22 cellular contexts compared by ENCODE assay signal in genomic region chr1:22443332-22443731, GRCh38. TPM values are rescaled to one million over a fixed set of nuclear protein-coding genes. Genes with fewer than 3 reads are reported as not detected.
DNase-seq lines count a peak whose midpoint lies in the region; ATAC-seq, FAIRE-seq and TF ChIP-seq lines count a peak whose summit lies in the region.
"Had no signal": no experiment of that assay in that cellular context is flagged by ENCODE, and none has a peak within 500 bp of the region (broad histone marks: within the 10 kb centered on the region; RNA-seq: fewer than 3 reads in every experiment).

No MANE protein-coding gene starts in this region.

- H3K27ac ChIP-seq in HUES6 (ENCODE audit: low read depth, low read length), result peak overlapping the region; percentile 91; the same call in 1 of the 2 replicates
- H3K27ac ChIP-seq in H1 (ENCODE audit: low read depth, low read length), result no peak overlapping the region
- peak overlapping the region; percentile 96 for H3K27ac ChIP-seq in mesendoderm (ENCODE audit: low read depth, low read length)
- H3K27ac ChIP-seq: C4-2B, SJCRH30 had no signal

- H4K8ac ChIP-seq in H1 (ENCODE audit: extremely low read depth, insufficient read depth, low read length), result no peak overlapping the region
- H4K8ac ChIP-seq in mesendoderm (ENCODE audit: low read depth, low read length), result peak overlapping the region; percentile 76

- BruUV-seq in Caco-2 (replicated peaks; lab: Mats Ljungman, UMichigan), result no TSS peak

- H3K4me3 Mint-ChIP-seq in Caco-2 (ENCODE audit: unreplicated experiment), result no peak overlapping the region

- no peak for TF ChIP-seq CTCF in Caco-2 (IDR thresholded peaks at IDR 0.05; ENCODE audit: insufficient read depth in 1 of 2, low read depth in 1 of 2, low read length in 1 of 2, severe bottlenecking in 1 of 2, unreplicated experiment in 1 of 2)
- TF ChIP-seq CTCF in H1 (IDR thresholded peaks at IDR 0.05; ENCODE audit: control extremely low read depth in 1 of 3, insufficient read depth in 1 of 3, low read depth in 1 of 3, low read length in 3 of 3), result no peak

- H2BK15ac ChIP-seq in H1 (ENCODE audit: low read length) (no peak overlapping the region), mesendoderm (replicated peaks; ENCODE audit: low read depth) (no peak overlapping the region)

- H2AFZ ChIP-seq in H1 (ENCODE audit: low read length), result no peak overlapping the region

- H3K18ac ChIP-seq in H1 (ENCODE audit: extremely low read depth, low read length) (no peak overlapping the region), mesendoderm (ENCODE audit: low read length) (peak overlapping the region; percentile 90)

- TF ChIP-seq RAD21 in H1 (IDR thresholded peaks at IDR 0.05 in 1 of 2, conservative IDR thresholded peaks at IDR 0.05 in 1 of 2; ENCODE audit: low read depth in 2 of 2, low read length in 2 of 2), result no peak

- H4K5ac ChIP-seq in H1 (ENCODE audit: insufficient read length, low read depth, low read length) (no peak overlapping the region), mesendoderm (ENCODE audit: low read length) (no peak overlapping the region)

- H3K9me3 ChIP-seq in Caco-2 (peaks cover 22% of the 10 kb centered on the region), HUES6 (ENCODE audit: control insufficient read depth, insufficient read depth, low read depth, low read length) (peaks cover 31% of the 10 kb centered on the region), H1 (ENCODE audit: insufficient read depth in 2 of 2, low read depth in 1 of 2, low read length in 1 of 2) (peaks cover 0 to 3% of the 10 kb centered on the region in 2 experiments; a peak in 2 of 4 replicates)
- H3K9me3 ChIP-seq: HAP-1 had no signal

- H2BK12ac ChIP-seq in H1 (ENCODE audit: low read depth, low read length), result no peak overlapping the region

- H3K36me3 ChIP-seq in Caco-2 (ENCODE audit: control insufficient read depth, insufficient read depth, low read length), result no peaks in the 10 kb centered on the region
- no peaks in the 10 kb centered on the region for H3K36me3 ChIP-seq in HUES6 (ENCODE audit: control insufficient read depth, insufficient read depth, low read length)
- no peaks in the 10 kb centered on the region for H3K36me3 ChIP-seq in H1 (ENCODE audit: control insufficient read depth in 2 of 4, insufficient read depth in 4 of 4, low read length in 3 of 4)
- no peaks in the 10 kb centered on the region for H3K36me3 ChIP-seq in mesendoderm (ENCODE audit: control insufficient read depth, insufficient read depth, low read length)
- H3K36me3 ChIP-seq: HAP-1, SJCRH30 had no signal

- H3K79me1 ChIP-seq in H1 (ENCODE audit: low read depth, low read length) (no peaks in the 10 kb centered on the region), mesendoderm (ENCODE audit: low read length) (no peaks in the 10 kb centered on the region)

- no peak overlapping the region for H3K56ac ChIP-seq in H1 (replicated peaks; ENCODE audit: insufficient read length, low read depth, low read length)
- peak overlapping the region; percentile 45 for H3K56ac ChIP-seq in mesendoderm (ENCODE audit: low read length)

- TF ChIP-seq EP300 in H1 (IDR thresholded peaks at IDR 0.05; ENCODE audit: borderline replicate concordance in 1 of 2, low read depth in 2 of 2, low read length in 2 of 2), result no peak

- H3K4ac ChIP-seq in H1 (replicated peaks; ENCODE audit: insufficient read length, low read depth, low read length), result no peak overlapping the region
- no peak overlapping the region for H3K4ac ChIP-seq in mesendoderm (ENCODE audit: low read depth, low read length)

- H3K23me2 ChIP-seq in H1 (ENCODE audit: low read depth, low read length), result no peaks in the 10 kb centered on the region

- no peak overlapping the region for H2BK20ac ChIP-seq in H1 (ENCODE audit: low read length)

- no peaks in the 10 kb centered on the region for H4K20me1 ChIP-seq in H1 (replicated peaks in 1 of 2; ENCODE audit: control insufficient read depth in 1 of 2, insufficient read depth in 2 of 2, low read length in 2 of 2)

- no peak overlapping the region for H4K91ac ChIP-seq in H1 (replicated peaks; ENCODE audit: insufficient read length, low read length)

- ATAC-seq in HG03378 (IDR thresholded peaks at IDR 0.05; ENCODE audit: unreplicated experiment), result no peak

- H3K23ac ChIP-seq in H1 (ENCODE audit: insufficient read length), result no peak overlapping the region
- no peak overlapping the region for H3K23ac ChIP-seq in mesendoderm (ENCODE audit: low read length)

- no peak overlapping the region for H3K14ac ChIP-seq in H1 (ENCODE audit: insufficient read length)

- peak overlapping the region; percentile 24 for H3K27ac Mint-ChIP-seq in Caco-2 (ENCODE audit: unreplicated experiment)

- H2BK120ac ChIP-seq in H1 (replicated peaks; ENCODE audit: low read depth, low read length), result no peak overlapping the region
- H2BK120ac ChIP-seq in mesendoderm (ENCODE audit: low read depth, low read length), result peak overlapping the region; percentile 94

- H3K27me3 ChIP-seq in Caco-2 (replicated peaks; ENCODE audit: control insufficient read depth, insufficient read depth, low read length) (no peaks in the 10 kb centered on the region), HUES6 (ENCODE audit: control insufficient read depth, insufficient read depth, low read length) (no peaks in the 10 kb centered on the region), H1 (replicated peaks in 1 of 4; ENCODE audit: control insufficient read depth in 3 of 4, extremely low read depth in 1 of 4, insufficient read depth in 3 of 4, low read length in 3 of 4) (no peaks in the 10 kb centered on the region), mesendoderm (ENCODE audit: insufficient read depth, low read length, poor library complexity) (no peaks in the 10 kb centered on the region)
- H3K27me3 ChIP-seq: SJCRH30 had no signal

- H3K9me3 Mint-ChIP-seq in Caco-2 (ENCODE audit: unreplicated experiment), result peaks cover 13% of the 10 kb centered on the region

- no peaks in the 10 kb centered on the region for H3K27me3 Mint-ChIP-seq in Caco-2 (ENCODE audit: insufficient read depth, unreplicated experiment)

- no peaks in the 10 kb centered on the region for H3K79me2 ChIP-seq in H1 (ENCODE audit: control insufficient read depth in 1 of 2, insufficient read depth in 2 of 2, low read length in 2 of 2)
- H3K79me2 ChIP-seq in mesendoderm (ENCODE audit: control insufficient read depth, insufficient read depth, low read length), result no peaks in the 10 kb centered on the region

- CTCF ChIA-PET in Caco-2 (lab: Charles Lee) (no interaction called here), H1 (lab: Charles Lee; ENCODE audit: partially characterized antibody) (interaction anchor here (1.1 to 1.3 kb wide), 3 partner anchors 20 to 199 kb away, joined by 3 to 5 read pairs (median 4); no protein-coding TSS in a partner anchor)

- 24% methylated on average over 4 of the region's 4 CpGs; no CpG with 5 or more reads in 1 of the 2 experiments for WGBS in H1 (ENCODE audit: extremely low coverage in 1 of 2, insufficient coverage in 1 of 2, insufficient read length in 1 of 2, insufficient replicate concordance in 2 of 2, low coverage in 1 of 2, low lambda C conversion rate in 2 of 2, missing lambda C conversion rate in 1 of 2), 2 experiments
- no CpG with 5 or more reads among the region's 4 CpGs for WGBS in mesendoderm (ENCODE audit: extremely low coverage, insufficient coverage, low lambda C conversion rate)

- POLR2A ChIA-PET in Caco-2 (lab: Charles Lee), result no interaction called here
- POLR2A ChIA-PET in H1 (lab: Charles Lee; ENCODE audit: partially characterized antibody), result interaction anchor here (2.1 kb wide), 1 partner anchor 9 kb away, joined by 6 read pairs; the partner anchor contains the start of gene ZBTB40

- H3K9ac ChIP-seq in HUES6 (ENCODE audit: low read length) (peak overlapping the region; percentile 70), H1 (replicated peaks in 1 of 4; ENCODE audit: extremely low read depth in 1 of 4, low read depth in 3 of 4, low read length in 3 of 4) (no peak overlapping the region), mesendoderm (ENCODE audit: low read length) (no peak overlapping the region)

- H3K4me2 ChIP-seq in H1 (ENCODE audit: insufficient read depth in 1 of 2, low read depth in 2 of 2, low read length in 2 of 2) (peak overlapping the region in 1 of 2 experiments; percentile 49; a peak in 3 of 4 replicates), mesendoderm (ENCODE audit: low read length) (no peak overlapping the region)

- DNase-seq in Caco-2 (no peak), H1 (ENCODE audit: low read depth in 1 of 2, low spot score in 2 of 2) (no peak), mesendoderm (peak; percentile 94), GM03348 (ENCODE audit: low spot score) (no peak), NCI-H82 (lab: John Stamatoyannopoulos, UW) (no peak)
- DNase-seq: EL; Kasumi-1; NCI-H1417 treated with DMSO at 0.1 percent for 48 hours; NCI-H187 treated with DMSO at 0.1 percent for 48 hours; NCI-H510A; NCI-H748 treated with DMSO at 0.1 percent for 48 hours; NK-92 treated with Interleukin-12 subunit alpha and Interleukin-12 subunit beta, amount 100 ng/mL, for 24 hours; OCI-M1; SJCRH30; T-helper 1 cell had no signal

- H3K36me3 Mint-ChIP-seq in Caco-2 (ENCODE audit: insufficient read depth, unreplicated experiment), result peaks cover 4% of the 10 kb centered on the region

- no peak for TF ChIP-seq POLR2A in H1 (IDR thresholded peaks at IDR 0.05; ENCODE audit: control extremely low read depth in 1 of 2, low read depth in 2 of 2, low read length in 2 of 2)

- H3K4me3 ChIP-seq in Caco-2 (ENCODE audit: low read depth, low read length), result no peak overlapping the region
- H3K4me3 ChIP-seq in HUES6 (ENCODE audit: low read depth, low read length), result no peak overlapping the region
- H3K4me3 ChIP-seq in H1 (ENCODE audit: extremely low read depth in 1 of 4, insufficient read depth in 2 of 4, low read depth in 3 of 4, low read length in 4 of 4), result peak overlapping the region in 1 of 4 experiments; percentile 24; a peak in 1 of 8 replicates
- no peak overlapping the region for H3K4me3 ChIP-seq in mesendoderm (ENCODE audit: low read length)
- H3K4me3 ChIP-seq: HAP-1, SJCRH30 had no signal

- H2BK5ac ChIP-seq in H1 (ENCODE audit: low read depth, low read length) (no peak overlapping the region; the same call in 1 of the 2 replicates), mesendoderm (ENCODE audit: low read length) (peak overlapping the region; percentile 83)

- no peak for FAIRE-seq in H1 (lab: Jason Lieb, UNC)
- FAIRE-seq: D721Med, HTR-8/SVneo, RCC 7860 had no signal

- peaks cover 40% of the 10 kb centered on the region for H3K4me1 Mint-ChIP-seq in Caco-2 (ENCODE audit: low read depth, unreplicated experiment)

- H3K4me1 ChIP-seq in Caco-2 (peaks cover 34% of the 10 kb centered on the region), HUES6 (ENCODE audit: control insufficient read depth, insufficient read depth, low read length) (peaks cover 26% of the 10 kb centered on the region), H1 (replicated peaks in 1 of 4; ENCODE audit: control insufficient read depth in 3 of 4, insufficient read depth in 4 of 4, low read length in 3 of 4) (peaks cover 2 to 11% (median 7%) of the 10 kb centered on the region in 4 experiments; a peak in 6 of 7 replicates), mesendoderm (ENCODE audit: control insufficient read depth, low read depth, low read length) (peaks cover 3% of the 10 kb centered on the region)
- H3K4me1 ChIP-seq: HAP-1 had no signal

- intact Hi-C loops in Caco-2 (cut with micrococcal nuclease; ENCODE audit: unreplicated experiment), result no loop called here

- H2AK5ac ChIP-seq in H1 (ENCODE audit: low read depth, low read length) (no peak overlapping the region), mesendoderm (ENCODE audit: low read length) (no peak overlapping the region)

RNA-seq across cellular contexts. Expression of gene ZBTB40, which starts 8.3 kb away (rescaled TPM):
- 20.4 and 20.8 TPM in 2 replicates for total RNA-seq in Caco-2 (2022)
- 16.6 and 19.3 TPM in 2 replicates for total RNA-seq in H1 (2021; fragmentation: NEBNext Ultra II Directional; extraction: Animal tissue kit (Norgen Biotek cat#: 25700))
- polyA plus RNA-seq in H1 (2011; rRNA removed), result 3.1 and 5.1 TPM in 2 replicates
- polyA plus RNA-seq in H1 (2011; cell fraction: cytosol; rRNA removed), result 4.9 TPM
- 20.2 TPM for polyA plus RNA-seq in H1 (2011; cell fraction: nucleus; rRNA removed)
- polyA plus RNA-seq in H1 (2012, experiment 1 of 2), result 5.6 to 12.9 TPM (median 9.5 TPM) in 4 replicates
- 1.8 TPM for polyA plus RNA-seq in H1 (2012, experiment 2 of 2)
- 7.7 TPM for polyA plus RNA-seq in H1 (2013, experiment 1 of 2)
- polyA plus RNA-seq in H1 (2013, experiment 2 of 2), result 6.6 TPM
- polyA minus RNA-seq in H1 (2011; rRNA and poly(A)+ RNA removed), result 12.5 and 17.9 TPM in 2 replicates
- polyA minus RNA-seq in H1 (2011; cell fraction: cytosol; rRNA and poly(A)+ RNA removed), result 7.0 TPM
- polyA minus RNA-seq in H1 (2011; cell fraction: nucleus; rRNA and poly(A)+ RNA removed), result 11.8 TPM
- 9.6 TPM for polyA plus RNA-seq in mesendoderm (2013, experiment 1 of 2)
- 9.6 TPM for polyA plus RNA-seq in mesendoderm (2013, experiment 2 of 2)
